In the genomic region with DNA sequence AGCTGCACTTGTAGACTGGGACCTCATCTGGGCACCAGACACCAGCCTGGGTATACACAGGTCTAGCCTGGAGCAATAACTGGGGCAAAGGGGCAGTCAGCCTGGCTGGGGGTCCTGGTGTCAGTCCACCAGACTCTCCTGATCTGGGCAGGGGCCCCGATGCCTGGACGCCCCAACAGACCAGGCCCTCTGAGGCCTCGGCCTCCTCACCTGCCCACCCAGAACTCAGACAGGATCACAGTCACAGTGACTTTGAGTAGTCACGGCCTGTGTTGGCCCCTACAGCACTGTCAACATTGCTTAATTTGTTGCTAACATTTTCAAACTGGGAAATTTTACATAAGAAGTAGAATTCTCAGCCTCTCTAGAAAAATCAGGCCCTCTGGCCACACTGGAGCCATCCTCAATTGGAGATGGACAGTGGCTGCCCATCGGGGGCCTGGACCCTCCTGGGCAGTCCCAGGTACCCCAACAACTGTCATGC, we compare ENCODE assay signal across 19 cellular contexts. TPM values are rescaled to one million over a fixed set of nuclear protein-coding genes. Genes with fewer than 3 reads are reported as not detected.
DNase-seq lines count a peak whose midpoint lies in the region; ATAC-seq, FAIRE-seq and TF ChIP-seq lines count a peak whose summit lies in the region.
"Had no signal": no experiment of that assay in that cellular context is flagged by ENCODE, and none has a peak within 500 bp of the region (broad histone marks: within the 10 kb centered on the region; RNA-seq: fewer than 3 reads in every experiment).

No MANE protein-coding gene starts in this region.

- no peak overlapping the region for H3K18ac ChIP-seq in H1 (ENCODE audit: extremely low read depth, low read length)

- no peaks in the 10 kb centered on the region for H3K27me3 ChIP-seq in left ventricle myocardium inferior (ENCODE audit: low read depth)
- no peaks in the 10 kb centered on the region for H3K27me3 ChIP-seq in RWPE2 (ENCODE audit: insufficient read depth, poor library complexity, severe bottlenecking)
- no peaks in the 10 kb centered on the region for H3K27me3 ChIP-seq in H1 (replicated peaks in 1 of 4; ENCODE audit: control insufficient read depth in 3 of 4, extremely low read depth in 1 of 4, insufficient read depth in 3 of 4, low read length in 3 of 4)
- H3K27me3 ChIP-seq: breast epithelium, sigmoid colon had no signal

- no peak overlapping the region for H3K4ac ChIP-seq in H1 (replicated peaks; ENCODE audit: insufficient read length, low read depth, low read length)

- H3K23me2 ChIP-seq in H1 (ENCODE audit: low read depth, low read length) = no peaks in the 10 kb centered on the region; the same call in 1 of the 2 replicates

- H3K79me1 ChIP-seq in H1 (ENCODE audit: low read depth, low read length) = peaks cover 9% of the 10 kb centered on the region

- H4K20me1 ChIP-seq in H1 (replicated peaks in 1 of 2; ENCODE audit: control insufficient read depth in 1 of 2, insufficient read depth in 2 of 2, low read length in 2 of 2) = peaks cover 10 to 13% of the 10 kb centered on the region in 2 experiments

- H3K4me3 ChIP-seq in left ventricle myocardium inferior (peak overlapping the region; percentile 70), RWPE2 (ENCODE audit: severe bottlenecking) (no peak overlapping the region), H1 (ENCODE audit: extremely low read depth in 1 of 4, insufficient read depth in 2 of 4, low read depth in 3 of 4, low read length in 4 of 4) (no peak overlapping the region), foreskin fibroblast (ENCODE audit: low read depth in 1 of 2, low read length in 2 of 2) (no peak overlapping the region)
- H3K4me3 ChIP-seq: breast epithelium, sigmoid colon had no signal

- H4K8ac ChIP-seq in H1 (ENCODE audit: extremely low read depth, insufficient read depth, low read length) = no peak overlapping the region

- peak overlapping the region; percentile 19 to 51 for H3K4me3 Mint-ChIP-seq in stimulated activated naive CD8-positive, alpha-beta T cell treated with anti-CD3 and anti-CD28 coated beads, Interleukin-15, amount 100 ng/mL, for 72 hours
- H3K4me3 Mint-ChIP-seq: natural killer cell treated with Interleukin-12 subunit alpha and Interleukin-12 subunit beta and Interleukin-15 and Interleukin-18, amount 100 ng/mL, for 72 hours; type B pancreatic cell had no signal

- WGBS in H1 (ENCODE audit: extremely low coverage in 1 of 2, insufficient coverage in 1 of 2, insufficient read length in 1 of 2, insufficient replicate concordance in 2 of 2, low coverage in 1 of 2, low lambda C conversion rate in 2 of 2, missing lambda C conversion rate in 1 of 2), 2 experiments = 93% methylated on average over 5 of the region's 5 CpGs; no CpG with 5 or more reads in 1 of the 2 experiments

- CTCF ChIA-PET in H1 (lab: Charles Lee; ENCODE audit: partially characterized antibody) = interaction anchor here (0.7 to 14.4 kb wide), 22 partner anchors 15 to 1570 kb away, joined by 3 to 336 read pairs (median 9); a partner anchor contains a TSS

- H3K79me2 ChIP-seq in H1 (ENCODE audit: control insufficient read depth in 1 of 2, insufficient read depth in 2 of 2, low read length in 2 of 2) = peaks cover 0 to 8% of the 10 kb centered on the region in 2 experiments; a peak in 1 of 4 replicates

- FAIRE-seq in H1 (lab: Jason Lieb, UNC) = no peak

- no peaks in the 10 kb centered on the region for H3K9me3 Mint-ChIP-seq in stimulated activated naive CD8-positive, alpha-beta T cell treated with anti-CD3 and anti-CD28 coated beads, Interleukin-15, amount 100 ng/mL, for 72 hours
- H3K9me3 Mint-ChIP-seq: natural killer cell treated with Interleukin-12 subunit alpha and Interleukin-12 subunit beta and Interleukin-15 and Interleukin-18, amount 100 ng/mL, for 72 hours; type B pancreatic cell had no signal

- peaks cover 94% of the 10 kb centered on the region for H3K4me1 Mint-ChIP-seq in stimulated activated naive CD8-positive, alpha-beta T cell treated with anti-CD3 and anti-CD28 coated beads, Interleukin-15, amount 100 ng/mL, for 72 hours

- H4K5ac ChIP-seq in H1 (ENCODE audit: insufficient read length, low read depth, low read length) = no peak overlapping the region

- no peak for TF ChIP-seq POLR2A in H1 (IDR thresholded peaks at IDR 0.05; ENCODE audit: control extremely low read depth in 1 of 2, low read depth in 2 of 2, low read length in 2 of 2)

- no peak overlapping the region for H3K56ac ChIP-seq in H1 (replicated peaks; ENCODE audit: insufficient read length, low read depth, low read length)

- POLR2A ChIA-PET in H1 (lab: Charles Lee; ENCODE audit: partially characterized antibody) = interaction anchor here (1.8 to 3.7 kb wide), 5 partner anchors 13 to 238 kb away, joined by 7 to 13 read pairs (median 7); a partner anchor contains a TSS

- no peak for TF ChIP-seq EP300 in H1 (IDR thresholded peaks at IDR 0.05; ENCODE audit: borderline replicate concordance in 1 of 2, low read depth in 2 of 2, low read length in 2 of 2)

- H3K4me1 ChIP-seq in left ventricle myocardium inferior = peaks cover 62% of the 10 kb centered on the region
- H3K4me1 ChIP-seq in RWPE2 (ENCODE audit: insufficient read depth, poor library complexity, severe bottlenecking) = peaks cover 12% of the 10 kb centered on the region
- peaks cover 0 to 25% (median 18%) of the 10 kb centered on the region in 4 experiments; a peak in 6 of 7 replicates for H3K4me1 ChIP-seq in H1 (replicated peaks in 1 of 4; ENCODE audit: control insufficient read depth in 3 of 4, insufficient read depth in 4 of 4, low read length in 3 of 4)

- no peak overlapping the region for H2BK20ac ChIP-seq in H1 (ENCODE audit: low read length)

- H3K14ac ChIP-seq in H1 (ENCODE audit: insufficient read length) = no peak overlapping the region

- no peak overlapping the region for H2AK5ac ChIP-seq in H1 (ENCODE audit: low read depth, low read length)

- H2BK5ac ChIP-seq in H1 (ENCODE audit: low read depth, low read length) = no peak overlapping the region; the same call in 1 of the 2 replicates

- H2BK12ac ChIP-seq in H1 (ENCODE audit: low read depth, low read length) = 0 out of 2 replicates have a peak overlapping the region, but pooled peaks have one; percentile 39

- TF ChIP-seq CTCF in left ventricle myocardium inferior (IDR thresholded peaks at IDR 0.05; ENCODE audit: borderline replicate concordance) (no peak), RWPE2 (IDR thresholded peaks at IDR 0.05; ENCODE audit: poor library complexity, severe bottlenecking) (no peak), H1 (IDR thresholded peaks at IDR 0.05; ENCODE audit: control extremely low read depth in 1 of 3, insufficient read depth in 1 of 3, low read depth in 1 of 3, low read length in 3 of 3) (no peak), foreskin fibroblast (IDR thresholded peaks at IDR 0.05; ENCODE audit: low read depth, low read length) (no peak)

- intact Hi-C loops in left ventricle myocardium inferior (cut with micrococcal nuclease) (no loop called here), Right ventricle myocardium inferior (cut with DNase I) (no loop called here)

- no peak overlapping the region for H4K91ac ChIP-seq in H1 (replicated peaks; ENCODE audit: insufficient read length, low read length)

- H3K23ac ChIP-seq in H1 (ENCODE audit: insufficient read length) = no peak overlapping the region

- peak overlapping the region; percentile 94 for H3K27ac ChIP-seq in left ventricle myocardium inferior (replicated peaks)
- no peak overlapping the region for H3K27ac ChIP-seq in RWPE2 (ENCODE audit: poor library complexity, severe bottlenecking)
- H3K27ac ChIP-seq in H1 (ENCODE audit: low read depth, low read length) = no peak overlapping the region

- H3K9me3 ChIP-seq in left ventricle myocardium inferior (replicated peaks) (no peaks in the 10 kb centered on the region), RWPE2 (ENCODE audit: severe bottlenecking) (no peaks in the 10 kb centered on the region), H1 (ENCODE audit: insufficient read depth in 2 of 2, low read depth in 1 of 2, low read length in 1 of 2) (no peaks in the 10 kb centered on the region)
- H3K9me3 ChIP-seq: breast epithelium, sigmoid colon had no signal

- no peaks in the 10 kb centered on the region for H3K27me3 Mint-ChIP-seq in stimulated activated naive CD8-positive, alpha-beta T cell treated with anti-CD3 and anti-CD28 coated beads, Interleukin-15, amount 100 ng/mL, for 72 hours
- H3K27me3 Mint-ChIP-seq: natural killer cell treated with Interleukin-12 subunit alpha and Interleukin-12 subunit beta and Interleukin-15 and Interleukin-18, amount 100 ng/mL, for 72 hours; type B pancreatic cell had no signal

- no peak overlapping the region for H2BK15ac ChIP-seq in H1 (ENCODE audit: low read length)

- DNase-seq in left ventricle myocardium inferior (no peak), Right ventricle myocardium inferior (ENCODE audit: missing footprints) (no peak), RWPE2 (ENCODE audit: low spot score) (peak; percentile 28), H1 (ENCODE audit: low read depth in 1 of 2, low spot score in 2 of 2) (no peak), foreskin fibroblast (no peak)
- no peak for DNase-seq in stimulated activated naive CD8-positive, alpha-beta T cell treated with anti-CD3 and anti-CD28 coated beads, Interleukin-15, amount 100 ng/mL, for 72 hours
- DNase-seq: activated CD4-positive, CD25-positive, alpha-beta regulatory T cell; DMS53; MM.1S; NCI-H2081 treated with DMSO at 0.1 percent for 48 hours; NCI-H82; sigmoid colon; stimulated activated CD4-positive, alpha-beta T cell treated with anti-CD3 and anti-CD28 coated beads, Interleukin-2, amount 100 ng/mL, for 48 hours had no signal

- no peak overlapping the region for H2AFZ ChIP-seq in H1 (ENCODE audit: low read length)

- H3K27ac Mint-ChIP-seq in stimulated activated naive CD8-positive, alpha-beta T cell treated with anti-CD3 and anti-CD28 coated beads, Interleukin-15, amount 100 ng/mL, for 72 hours = peak overlapping the region in 1 of 2 donors; percentile 34
- H3K27ac Mint-ChIP-seq: type B pancreatic cell had no signal

- no peak overlapping the region for H2BK120ac ChIP-seq in H1 (replicated peaks; ENCODE audit: low read depth, low read length)

- no peak overlapping the region for H3K4me2 ChIP-seq in H1 (ENCODE audit: insufficient read depth in 1 of 2, low read depth in 2 of 2, low read length in 2 of 2)

- H3K9ac ChIP-seq in H1 (replicated peaks in 1 of 4; ENCODE audit: extremely low read depth in 1 of 4, low read depth in 3 of 4, low read length in 3 of 4) = no peak overlapping the region

- ATAC-seq in Right ventricle myocardium inferior = no peak
- ATAC-seq in RWPE2 (ENCODE audit: low read depth) = no peak
- ATAC-seq in stimulated activated naive CD8-positive, alpha-beta T cell treated with anti-CD3 and anti-CD28 coated beads, Interleukin-15, amount 100 ng/mL, for 72 hours = no peak
- ATAC-seq in GM18502 (IDR thresholded peaks at IDR 0.05; ENCODE audit: poor library complexity, unreplicated experiment) = no peak
- ATAC-seq in HG03039 (IDR thresholded peaks at IDR 0.05; ENCODE audit: unreplicated experiment) = no peak
- ATAC-seq: natural killer cell treated with Interleukin-12 subunit alpha and Interleukin-12 subunit beta and Interleukin-15 and Interleukin-18, amount 100 ng/mL, for 72 hours had no signal

- TF ChIP-seq RAD21 in H1 (IDR thresholded peaks at IDR 0.05 in 1 of 2, conservative IDR thresholded peaks at IDR 0.05 in 1 of 2; ENCODE audit: low read depth in 2 of 2, low read length in 2 of 2) = no peak

- H3K36me3 ChIP-seq in left ventricle myocardium inferior (peaks cover 52% of the 10 kb centered on the region), RWPE2 (ENCODE audit: low read depth) (peaks cover 56% of the 10 kb centered on the region), H1 (ENCODE audit: control insufficient read depth in 2 of 4, insufficient read depth in 4 of 4, low read length in 3 of 4) (peaks cover 5 to 17% (median 11%) of the 10 kb centered on the region in 4 experiments; a peak in 5 of 8 replicates)

RNA-seq across cellular contexts. Expression of a gene that starts 5.8 kb away (rescaled TPM):
- total RNA-seq in left ventricle myocardium inferior (115 TPM), Right ventricle myocardium inferior (120 TPM)
- total RNA-seq in H1 (2021; fragmentation: NEBNext Ultra II Directional; extraction: Animal tissue kit (Norgen Biotek cat#: 25700)) = 62.6 and 65.2 TPM in 2 replicates
- 90.4 and 135 TPM in 2 replicates for polyA plus RNA-seq in H1 (2011; rRNA removed)
- 119 TPM for polyA plus RNA-seq in H1 (2011; cell fraction: cytosol; rRNA removed)
- 109 TPM for polyA plus RNA-seq in H1 (2011; cell fraction: nucleus; rRNA removed)
- polyA plus RNA-seq in H1 (2012, experiment 1 of 2) = 54.0 to 76.2 TPM (median 70.9 TPM) in 4 replicates
- 80.6 TPM for polyA plus RNA-seq in H1 (2012, experiment 2 of 2)
- 44.5 TPM for polyA plus RNA-seq in H1 (2013, experiment 1 of 2)
- polyA plus RNA-seq in H1 (2013, experiment 2 of 2) = 43.3 TPM
- polyA minus RNA-seq in H1 (2011; rRNA and poly(A)+ RNA removed) = 48.4 and 59.6 TPM in 2 replicates
- polyA minus RNA-seq in H1 (2011; cell fraction: cytosol; rRNA and poly(A)+ RNA removed) = 55.5 TPM
- polyA minus RNA-seq in H1 (2011; cell fraction: nucleus; rRNA and poly(A)+ RNA removed) = 25.6 TPM

RNA-seq across cellular contexts. Expression of a gene that starts 7.7 kb away (rescaled TPM):
- 0.66 TPM for total RNA-seq in left ventricle myocardium inferior
- total RNA-seq in Right ventricle myocardium inferior = 0.38 TPM
- not detected in 2 replicates for total RNA-seq in H1 (2021; fragmentation: NEBNext Ultra II Directional; extraction: Animal tissue kit (Norgen Biotek cat#: 25700))
- 0.05 and 0.06 TPM in 2 replicates for polyA plus RNA-seq in H1 (2011; rRNA removed)
- not detected for polyA plus RNA-seq in H1 (2011; cell fraction: cytosol; rRNA removed)
- not detected for polyA plus RNA-seq in H1 (2011; cell fraction: nucleus; rRNA removed)
- polyA plus RNA-seq in H1 (2012, experiment 1 of 2) = 0.08 to 0.11 TPM in 2 of 4 replicates, not detected in the others
- not detected for polyA plus RNA-seq in H1 (2012, experiment 2 of 2)
- polyA plus RNA-seq in H1 (2013, experiment 1 of 2) = not detected
- not detected for polyA plus RNA-seq in H1 (2013, experiment 2 of 2)
- polyA minus RNA-seq in H1 (2011; rRNA and poly(A)+ RNA removed) = 0.06 TPM in 1 of 2 replicates, not detected in the other
- polyA minus RNA-seq in H1 (2011; cell fraction: cytosol; rRNA and poly(A)+ RNA removed) = not detected
- polyA minus RNA-seq in H1 (2011; cell fraction: nucleus; rRNA and poly(A)+ RNA removed) = not detected
- total RNA-seq: RPMI7951 had no signal

RNA-seq across cellular contexts. Expression of a gene that starts 12.4 kb away (rescaled TPM):
- 9.2 TPM for total RNA-seq in left ventricle myocardium inferior
- total RNA-seq in Right ventricle myocardium inferior = 8.7 TPM
- 5.2 and 5.4 TPM in 2 replicates for total RNA-seq in H1 (2021; fragmentation: NEBNext Ultra II Directional; extraction: Animal tissue kit (Norgen Biotek cat#: 25700))
- polyA plus RNA-seq in H1 (2011; rRNA removed) = 5.1 and 6.3 TPM in 2 replicates
- polyA plus RNA-seq in H1 (2011; cell fraction: cytosol; rRNA removed) = 6.3 TPM
- 15.4 TPM for polyA plus RNA-seq in H1 (2011; cell fraction: nucleus; rRNA removed)
- polyA plus RNA-seq in H1 (2012, experiment 1 of 2) = 4.8 to 6.4 TPM (median 5.3 TPM) in 4 replicates
- polyA plus RNA-seq in H1 (2012, experiment 2 of 2) = 5.8 TPM
- polyA plus RNA-seq in H1 (2013, experiment 1 of 2) = 2.7 TPM
- polyA plus RNA-seq in H1 (2013, experiment 2 of 2) = 3.0 TPM
- 7.5 and 11.2 TPM in 2 replicates for polyA minus RNA-seq in H1 (2011; rRNA and poly(A)+ RNA removed)
- polyA minus RNA-seq in H1 (2011; cell fraction: cytosol; rRNA and poly(A)+ RNA removed) = 5.2 TPM
- 2.0 TPM for polyA minus RNA-seq in H1 (2011; cell fraction: nucleus; rRNA and poly(A)+ RNA removed)

RNA-seq across cellular contexts. Expression of a gene that starts 35.2 kb away (rescaled TPM):
- 180 TPM for total RNA-seq in left ventricle myocardium inferior
- total RNA-seq in Right ventricle myocardium inferior = 186 TPM
- 45.2 and 45.9 TPM in 2 replicates for total RNA-seq in H1 (2021; fragmentation: NEBNext Ultra II Directional; extraction: Animal tissue kit (Norgen Biotek cat#: 25700))
- polyA plus RNA-seq in H1 (2011; rRNA removed) = 84.4 and 87.7 TPM in 2 replicates
- polyA plus RNA-seq in H1 (2011; cell fraction: cytosol; rRNA removed) = 64.0 TPM
- polyA plus RNA-seq in H1 (2011; cell fraction: nucleus; rRNA removed) = 66.4 TPM
- 57.7 to 63.5 TPM (median 60.7 TPM) in 4 replicates for polyA plus RNA-seq in H1 (2012, experiment 1 of 2)
- 49.0 TPM for polyA plus RNA-seq in H1 (2012, experiment 2 of 2)
- 34.1 TPM for polyA plus RNA-seq in H1 (2013, experiment 1 of 2)
- polyA plus RNA-seq in H1 (2013, experiment 2 of 2) = 31.3 TPM
- polyA minus RNA-seq in H1 (2011; rRNA and poly(A)+ RNA removed) = 57.3 and 64.7 TPM in 2 replicates
- polyA minus RNA-seq in H1 (2011; cell fraction: cytosol; rRNA and poly(A)+ RNA removed) = 30.9 TPM
- 24.2 TPM for polyA minus RNA-seq in H1 (2011; cell fraction: nucleus; rRNA and poly(A)+ RNA removed)

RNA-seq across cellular contexts. Expression of a gene that starts 45.3 kb away (rescaled TPM):
- total RNA-seq in left ventricle myocardium inferior (61.6 TPM), Right ventricle myocardium inferior (62.3 TPM)
- total RNA-seq in H1 (2021; fragmentation: NEBNext Ultra II Directional; extraction: Animal tissue kit (Norgen Biotek cat#: 25700)) = 77.2 and 82.7 TPM in 2 replicates
- polyA plus RNA-seq in H1 (2011; rRNA removed) = 25.8 and 33.5 TPM in 2 replicates
- 39.1 TPM for polyA plus RNA-seq in H1 (2011; cell fraction: cytosol; rRNA removed)
- polyA plus RNA-seq in H1 (2011; cell fraction: nucleus; rRNA removed) = 15.2 TPM
- 51.4 to 74.4 TPM (median 59.0 TPM) in 4 replicates for polyA plus RNA-seq in H1 (2012, experiment 1 of 2)
- 15.1 TPM for polyA plus RNA-seq in H1 (2012, experiment 2 of 2)
- polyA plus RNA-seq in H1 (2013, experiment 1 of 2) = 26.5 TPM
- 26.3 TPM for polyA plus RNA-seq in H1 (2013, experiment 2 of 2)
- polyA minus RNA-seq in H1 (2011; rRNA and poly(A)+ RNA removed) = 75.6 and 86.5 TPM in 2 replicates
- polyA minus RNA-seq in H1 (2011; cell fraction: cytosol; rRNA and poly(A)+ RNA removed) = 38.2 TPM
- 25.1 TPM for polyA minus RNA-seq in H1 (2011; cell fraction: nucleus; rRNA and poly(A)+ RNA removed)
